Comparison of ENCODE assay signal across 37 cellular contexts in the genomic region with DNA sequence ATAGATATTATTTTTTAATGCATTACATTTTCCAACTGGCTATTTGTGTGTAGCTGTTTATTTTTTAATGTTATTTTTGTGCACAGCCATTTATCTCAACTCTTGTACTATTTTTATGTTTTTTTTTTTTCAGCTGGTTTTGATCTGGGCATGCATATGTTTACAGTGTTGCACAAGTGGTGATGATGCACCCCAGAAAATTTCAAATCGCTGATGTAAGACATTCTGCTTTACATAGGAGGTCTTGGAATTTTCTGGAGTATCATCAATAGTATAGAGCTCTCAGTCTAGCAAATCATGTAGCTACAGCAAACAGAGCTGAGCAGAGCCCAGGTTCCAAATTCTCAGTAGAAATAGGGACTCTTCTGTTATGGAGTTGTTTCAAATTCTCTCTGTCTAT. TPM values are rescaled to one million over a fixed set of nuclear protein-coding genes. Genes with fewer than 3 reads are reported as not detected.
"Had no signal": no experiment of that assay in that cellular context is flagged by ENCODE, and none has a peak within 500 bp of the region (broad histone marks: within the 10 kb centered on the region; RNA-seq: fewer than 3 reads in every experiment).

No MANE protein-coding gene starts in this region.

- FAIRE-seq: astrocyte had no signal

- H3K9me3 ChIP-seq: testis had no signal

- H3K36me3 ChIP-seq: brain microvascular endothelial cell, esophagus muscularis mucosa, transverse colon, WERI-Rb-1 had no signal

- H3K27me3 ChIP-seq: brain microvascular endothelial cell, esophagus muscularis mucosa, testis, transverse colon had no signal

- ATAC-seq: activated CD4-positive, CD25-positive, alpha-beta regulatory T cell treated with anti-CD3 and anti-CD28 coated beads, Interleukin-2, amount 50 U/mL, for 24 hours; left ventricle myocardium superior; sciatic nerve; stimulated activated naive CD8-positive, alpha-beta T cell treated with anti-CD3 and anti-CD28 coated beads, Interleukin-15, Interleukin-2, amounts not matched to agents 100 U/mL and 50 U/mL, for 24 hours; T-helper 17 cell had no signal

- DNase-seq: activated CD4-positive, alpha-beta T cell treated with anti-CD3 and anti-CD28 coated beads for 48 hours; activated CD4-positive, alpha-beta T cell treated with anti-CD3 and anti-CD28 coated beads, Interleukin-2, amount 50 U/mL, for 48 hours; activated CD8-positive, alpha-beta memory T cell treated with anti-CD3 and anti-CD28 coated beads for 24 hours; activated CD8-positive, alpha-beta memory T cell treated with anti-CD3 and anti-CD28 coated beads, Interleukin-2, amount 50 U/mL, for 4 hours; activated effector memory CD4-positive, alpha-beta T cell treated with anti-CD3 and anti-CD28 coated beads, Interleukin-2, amount 50 U/mL, for 16 hours; activated naive CD4-positive, alpha-beta T cell treated with anti-CD3 and anti-CD28 coated beads for 36 hours; activated naive CD8-positive, alpha-beta T cell treated with anti-CD3 and anti-CD28 coated beads for 36 hours; activated T-cell treated with anti-CD3 and anti-CD28 coated beads, Interleukin-2, amount 50 U/mL, for 1 hour; amniotic stem cell; brain microvascular endothelial cell; caudate nucleus; endodermal cell; foreskin melanocyte; islet precursor cell; left ventricle myocardium superior; posterior cingulate gyrus; retina; stimulated activated CD4-positive, alpha-beta T cell treated with anti-CD3 and anti-CD28 coated beads, Interleukin-12 subunit alpha, Interleukin-12 subunit beta, amount 100 ng/mL, for 4 hours; stimulated activated CD4-positive, alpha-beta T cell treated with anti-CD3 and anti-CD28 coated beads, Interleukin-4, amount 100 ng/mL, for 1 hour; stimulated activated naive CD8-positive, alpha-beta T cell treated with anti-CD3 and anti-CD28 coated beads, Interleukin-15, Interleukin-2, amounts not matched to agents 100 U/mL and 50 U/mL, for 24 hours; T-helper 17 cell; T1000; testis; transverse colon; WERI-Rb-1 had no signal

- H3K4me3 ChIP-seq: esophagus muscularis mucosa, skin epidermis, testis, transverse colon had no signal

- H3K27ac ChIP-seq: brain microvascular endothelial cell, esophagus muscularis mucosa, skin epidermis, testis, transverse colon, WERI-Rb-1 had no signal

- H3K4me1 ChIP-seq: esophagus muscularis mucosa, testis, transverse colon had no signal

RNA-seq across cellular contexts. Expression of a gene that starts 30.2 kb away (rescaled TPM):
- total RNA-seq: activated naive CD4-positive, alpha-beta T cell treated with anti-CD3 and anti-CD28 coated beads for 36 hours; activated naive CD8-positive, alpha-beta T cell treated with anti-CD3 and anti-CD28 coated beads for 36 hours; activated T-helper 1 cell treated with anti-CD3 and anti-CD28 coated beads, Interleukin-12 subunit alpha, Interleukin-12 subunit beta, Interleukin-2, Interleukin-4 antibody, amounts not matched to agents 30 ng/mL and 10 ng/mL and 1 ng/mL, durations not matched to agents 14 hours and 24 hours and 36 hours; astrocyte; chondrocyte; esophagus muscularis mucosa; glomerular endothelial cell; left ventricle myocardium superior; lung microvascular endothelial cell; mucosa of gallbladder; osteoblast; sciatic nerve; T-helper 17 cell; urinary bladder had no signal
- polyA plus RNA-seq: urinary bladder had no signal
